ENCODE assay signal across 8 cellular contexts in the genomic region with DNA sequence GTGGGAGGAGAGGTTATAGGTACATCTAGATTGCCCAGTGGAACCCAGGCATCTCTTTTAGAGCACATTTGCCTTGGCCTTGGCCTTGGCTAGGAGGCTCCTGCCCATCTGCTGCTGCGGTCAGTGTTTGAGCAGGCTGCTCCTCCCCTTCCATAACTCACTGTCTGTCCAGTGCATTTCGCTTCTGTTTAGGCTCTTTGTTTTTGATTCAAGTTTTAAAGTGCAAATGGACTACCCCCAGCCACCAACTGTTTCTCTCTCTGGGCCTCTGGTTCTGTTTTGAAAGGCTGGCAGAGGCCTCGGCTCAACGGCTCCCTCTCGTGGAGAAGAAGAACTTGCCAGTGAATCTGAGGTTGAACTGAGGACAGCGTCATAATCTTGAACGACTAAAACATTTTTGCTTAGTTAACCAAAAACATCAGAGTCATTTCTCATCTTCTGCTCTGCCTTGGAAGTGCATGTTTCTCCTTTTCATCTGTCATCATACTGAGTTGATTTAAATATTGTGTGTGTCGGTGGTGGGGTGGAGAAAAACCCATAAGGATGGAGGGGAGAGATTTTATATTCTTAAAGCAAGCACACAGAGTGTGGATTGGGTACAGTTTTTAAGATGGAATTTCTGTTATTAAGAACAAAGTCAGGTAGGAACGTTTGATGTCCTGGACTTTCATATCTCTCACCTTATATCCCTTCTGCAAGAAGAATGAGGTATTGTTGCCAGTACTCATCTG.
DNase-seq lines count a peak whose midpoint lies in the region; ATAC-seq and TF ChIP-seq lines count a peak whose summit lies in the region.

No MANE protein-coding gene starts in this region.

- peak; percentile 54 for ATAC-seq in HG03159 (IDR thresholded peaks at IDR 0.05; ENCODE audit: unreplicated experiment)

- DNase-seq in COLO829 (ENCODE audit: low spot score) (peak; percentile 93), RPMI7951 (ENCODE audit: low read depth) (peak; percentile 89), fibroblast of the aortic adventitia (ENCODE audit: low read depth) (peak; percentile 84), nucleus accumbens (lab: John Stamatoyannopoulos, UW) (peak in 52 of 56 donors; percentile 11 to 90 (median 74)), superior temporal gyrus (ENCODE audit: extremely low spot score) (peak; percentile 96), GDM1 (lab: John Stamatoyannopoulos, UW) (no peak)
- DNase-seq in activated T-helper 9 cell treated with anti-CD3 and anti-CD28 coated beads, Interleukin-2, amount 50 U/mL, for 16 hours (ENCODE audit: low read depth), result peak; percentile 47

- H3K4me3 ChIP-seq in fibroblast of the aortic adventitia (ENCODE audit: low read depth, low read length), result no peak overlapping the region

- TF ChIP-seq CTCF in fibroblast of the aortic adventitia (IDR thresholded peaks at IDR 0.05; ENCODE audit: insufficient read depth, low read length), result peak; percentile 99
